In the genomic region with DNA sequence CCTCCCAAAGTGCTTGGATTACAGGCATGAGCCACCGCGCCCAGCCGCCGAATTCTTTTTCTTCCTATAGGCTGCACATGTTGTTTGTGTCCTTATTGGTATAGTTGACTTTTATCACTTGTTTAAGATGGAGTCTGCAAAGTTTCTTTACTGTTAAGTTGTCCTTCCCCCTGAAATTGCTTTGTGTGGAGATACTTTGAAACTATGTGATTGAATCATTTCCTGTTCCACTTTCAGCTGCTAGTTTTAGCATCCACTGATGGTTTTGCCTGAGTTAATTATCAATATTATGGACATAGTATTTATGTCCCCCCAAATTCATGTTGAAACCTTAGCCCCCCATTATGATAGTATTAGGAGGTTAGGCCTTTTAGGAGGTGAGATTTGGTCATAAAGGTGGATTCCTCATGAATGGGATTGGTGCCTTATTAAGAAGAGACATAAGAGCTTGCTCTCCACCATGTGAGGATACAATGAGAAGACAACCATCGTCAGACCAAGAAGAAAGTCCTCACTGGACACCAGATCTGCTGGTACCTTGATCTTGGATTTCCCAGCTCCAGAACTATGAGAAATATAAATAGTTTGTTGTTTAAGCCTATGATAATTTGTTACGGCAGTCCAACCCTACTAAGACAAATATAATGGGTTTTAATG, we compare ENCODE assay signal across 10 cellular contexts. TPM values are rescaled to one million over a fixed set of nuclear protein-coding genes. Genes with fewer than 3 reads are reported as not detected.
DNase-seq lines count a peak whose midpoint lies in the region; ATAC-seq and TF ChIP-seq lines count a peak whose summit lies in the region.
"Had no signal": no experiment of that assay in that cellular context is flagged by ENCODE, and none has a peak within 500 bp of the region (broad histone marks: within the 10 kb centered on the region; RNA-seq: fewer than 3 reads in every experiment).

No MANE protein-coding gene starts in this region.

- intact Hi-C loops in posterior vena cava (cut with DNase I) = no loop called here

- no peaks in the 10 kb centered on the region for H3K27me3 ChIP-seq in effector memory CD4-positive, alpha-beta T cell (replicated peaks; ENCODE audit: control insufficient read depth, insufficient read depth, low read length, poor library complexity, severe bottlenecking)
- H3K27me3 ChIP-seq: tibial artery had no signal

- ATAC-seq in GM18520 (IDR thresholded peaks at IDR 0.05; ENCODE audit: unreplicated experiment) (peak; percentile 52), GM21528 (IDR thresholded peaks at IDR 0.05; ENCODE audit: low FRiP score, unreplicated experiment) (peak; percentile 73), HG03354 (IDR thresholded peaks at IDR 0.05; ENCODE audit: poor library complexity, severe bottlenecking, unreplicated experiment) (peak; percentile 92)

- no peaks in the 10 kb centered on the region for H3K4me1 ChIP-seq in effector memory CD4-positive, alpha-beta T cell (ENCODE audit: control insufficient read depth, insufficient read depth, low read length, poor library complexity, severe bottlenecking)

- DNase-seq in choroid plexus epithelial cell (ENCODE audit: low read depth) = peak; percentile 34
- DNase-seq in posterior vena cava (ENCODE audit: low spot score) = no peak
- no peak for DNase-seq in effector memory CD4-positive, alpha-beta T cell
- DNase-seq in activated CD4-positive, CD25-positive, alpha-beta regulatory T cell (lab: John Stamatoyannopoulos, UW) = no peak
- DNase-seq in midbrain (lab: John Stamatoyannopoulos, UW) = no peak
- DNase-seq: NCI-H748 treated with DMSO at 0.1 percent for 48 hours, tibial artery had no signal

- peaks cover 6% of the 10 kb centered on the region for H3K36me3 ChIP-seq in effector memory CD4-positive, alpha-beta T cell (ENCODE audit: control insufficient read depth, insufficient read depth, low read length)

- no peak overlapping the region for H3K4me3 ChIP-seq in choroid plexus epithelial cell (ENCODE audit: low read depth, low read length)
- no peak overlapping the region for H3K4me3 ChIP-seq in effector memory CD4-positive, alpha-beta T cell (ENCODE audit: insufficient read depth, low read depth, low read length, poor library complexity, severe bottlenecking)
- H3K4me3 ChIP-seq: tibial artery had no signal

- TF ChIP-seq CTCF in choroid plexus epithelial cell (conservative IDR thresholded peaks at IDR 0.05; ENCODE audit: low read depth, low read length) = no peak

- no peak overlapping the region for H3K27ac ChIP-seq in effector memory CD4-positive, alpha-beta T cell (ENCODE audit: insufficient read depth, low read length, poor library complexity, severe bottlenecking)
- H3K27ac ChIP-seq: tibial artery had no signal

- no peaks in the 10 kb centered on the region for H3K9me3 ChIP-seq in effector memory CD4-positive, alpha-beta T cell (ENCODE audit: control insufficient read depth, low read length)
- H3K9me3 ChIP-seq: tibial artery had no signal

RNA-seq across cellular contexts. Expression of a gene that starts 34.9 kb away (rescaled TPM):
- total RNA-seq in posterior vena cava = 10 to 100 TPM; 43.4 to 45.3 TPM

RNA-seq across cellular contexts. Expression of a gene that starts 35.0 kb away (rescaled TPM):
- total RNA-seq in posterior vena cava = 10 to 100 TPM; 42.7 to 45.8 TPM
